Comparison of ENCODE assay signal across 10 cellular contexts in genomic region chr5:95105638-95106037, GRCh38.
"Had no signal": no experiment of that assay in that cellular context is flagged by ENCODE, and none has a peak within 500 bp of the region (broad histone marks: within the 10 kb centered on the region; RNA-seq: fewer than 3 reads in every experiment).

No MANE protein-coding gene starts in this region.

- H3K9me3 ChIP-seq: HAP-1 had no signal

- H3K36me3 ChIP-seq: HAP-1 had no signal

- H3K9ac ChIP-seq: GM23248 had no signal

- DNase-seq: GM23248, GOT3, H7, H9, HCEC 1CT, HFFc6 had no signal

- FAIRE-seq: H1 had no signal

- H3K4me2 ChIP-seq: GM23338 had no signal

- H3K27ac ChIP-seq: GM23248 had no signal

- H2AFZ ChIP-seq: GM23248, GM23338 had no signal

- H3K4me1 ChIP-seq: HAP-1 had no signal

- H3K4me3 ChIP-seq: GM23248, GM23338, HAP-1 had no signal

- ATAC-seq: GM23338, HCT116 had no signal
